Comparison of ENCODE assay signal across 9 cellular contexts in the genomic region with DNA sequence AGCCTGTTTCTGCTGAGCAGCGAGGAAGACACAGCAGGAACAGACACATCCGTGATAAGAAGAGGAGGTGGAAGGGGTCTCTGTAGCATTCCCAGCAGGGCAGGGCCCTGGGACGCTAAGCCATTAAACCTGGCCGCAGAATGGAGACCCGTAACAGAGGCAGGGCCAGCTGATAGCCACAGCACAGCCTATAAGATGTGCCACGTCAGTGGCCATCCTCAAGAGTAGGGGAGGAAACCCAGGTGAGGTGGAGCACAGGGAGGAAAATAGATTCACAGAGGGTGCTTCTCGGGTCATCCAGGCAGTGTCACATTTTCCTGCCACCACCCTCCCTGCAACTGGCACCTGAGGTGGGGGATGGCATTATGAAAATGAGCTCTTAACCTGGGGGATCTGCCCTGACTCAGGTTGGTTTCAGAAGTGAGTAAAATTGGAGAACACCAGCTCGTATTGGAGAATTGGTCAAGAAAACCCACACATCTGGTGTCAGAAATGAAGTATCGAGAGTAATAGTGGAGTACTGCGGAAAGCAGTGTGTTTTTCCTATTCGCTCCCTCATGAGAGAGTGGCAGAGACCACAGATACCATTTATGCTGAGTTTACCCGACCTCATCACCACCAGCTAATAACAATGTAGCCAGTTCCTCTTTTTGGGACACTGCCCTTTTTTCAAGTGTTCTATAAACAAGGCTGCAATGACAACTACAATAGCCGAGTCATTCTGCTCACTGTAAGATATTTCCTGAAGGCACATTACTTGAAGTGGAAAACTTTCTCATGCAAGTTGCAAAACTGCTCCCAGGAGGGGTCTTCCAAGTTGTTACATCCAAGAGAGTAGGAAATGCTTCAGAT.
A peak's percentile ranks its signal among the peaks of the same experiment; 100 is the strongest.
DNase-seq lines count a peak whose midpoint lies in the region; ATAC-seq, FAIRE-seq and TF ChIP-seq lines count a peak whose summit lies in the region.
"Had no signal": no experiment of that assay in that cellular context is flagged by ENCODE, and none has a peak within 500 bp of the region (broad histone marks: within the 10 kb centered on the region; RNA-seq: fewer than 3 reads in every experiment).

No MANE protein-coding gene starts in this region.

- H3K4me1 ChIP-seq in HAP-1: no peaks in the 10 kb centered on the region

- ATAC-seq in GM21423 (IDR thresholded peaks at IDR 0.05; ENCODE audit: unreplicated experiment) (peak; percentile 84), HG03442 (IDR thresholded peaks at IDR 0.05; ENCODE audit: unreplicated experiment) (peak; percentile 91)

- H3K9me3 ChIP-seq in HAP-1: no peaks in the 10 kb centered on the region

- H3K36me3 ChIP-seq in HAP-1 (replicated peaks): no peaks in the 10 kb centered on the region

- H3K27me3 ChIP-seq in HAP-1 (ENCODE audit: low read depth): no peaks in the 10 kb centered on the region; the same call in 1 of the 2 replicates

- in situ Hi-C loops in HAP-1 (cut with MboI; ENCODE audit: low sequenced_read_pairs): loop anchor here (10.0 kb wide), 1 partner anchor 58 kb away; no protein-coding TSS in a partner anchor

- no peak for DNase-seq in GM12892 (ENCODE audit: insufficient read length)
- peak; percentile 34 for DNase-seq in germinal center (ENCODE audit: low spot score)
- DNase-seq in stimulated activated CD8-positive, alpha-beta memory T cell treated with anti-CD3 and anti-CD28 coated beads, Interleukin-4, amount 100 ng/mL, for 48 hours: no peak
- DNase-seq in erythroblast (lab: John Stamatoyannopoulos, UW): no peak
- no peak for DNase-seq in NCI-H1417 treated with DMSO at 0.1 percent for 48 hours (lab: John Stamatoyannopoulos, UW)
- DNase-seq in HAP-1 (ENCODE audit: low spot score in 2 of 2): no peak

- TF ChIP-seq POLR2A in GM12892 (IDR thresholded peaks at IDR 0.05; ENCODE audit: low read depth, low read length): no peak
- no peak for TF ChIP-seq POLR2A in erythroblast (IDR thresholded peaks at IDR 0.05; ENCODE audit: low read length)

- H3K4me3 ChIP-seq in HAP-1: no peak overlapping the region
- H3K4me3 ChIP-seq: SK-N-MC had no signal

- FAIRE-seq in GM12892 (lab: Jason Lieb, UNC): peak; percentile 100
